ENCODE assay signal across 13 cellular contexts in genomic region chr7:29442146-29442545, GRCh38.
DNase-seq lines count a peak whose midpoint lies in the region; ATAC-seq, FAIRE-seq and TF ChIP-seq lines count a peak whose summit lies in the region.
"Had no signal": no experiment of that assay in that cellular context is flagged by ENCODE, and none has a peak within 500 bp of the region (broad histone marks: within the 10 kb centered on the region; RNA-seq: fewer than 3 reads in every experiment).

No MANE protein-coding gene starts in this region.

- H4K20me1 ChIP-seq in fibroblast of lung (ENCODE audit: control insufficient read depth, extremely low read depth, insufficient read depth, low read length): no peaks in the 10 kb centered on the region
- H4K20me1 ChIP-seq in OCI-LY7 (ENCODE audit: insufficient read depth, low read length): no peaks in the 10 kb centered on the region

- no peaks in the 10 kb centered on the region for H3K4me1 ChIP-seq in fibroblast of lung (ENCODE audit: control insufficient read depth, extremely low read depth, insufficient read depth, low read length)
- H3K4me1 ChIP-seq in OCI-LY7 (ENCODE audit: insufficient read depth, low read length, poor library complexity, severe bottlenecking): no peaks in the 10 kb centered on the region
- H3K4me1 ChIP-seq: lower lobe of right lung had no signal

- H2AFZ ChIP-seq in fibroblast of lung (ENCODE audit: low read length) (no peak overlapping the region), OCI-LY7 (ENCODE audit: low read length) (no peak overlapping the region)

- H3K9ac ChIP-seq in fibroblast of lung (ENCODE audit: insufficient read depth, low read length): no peak overlapping the region

- H3K36me3 ChIP-seq in fibroblast of lung (ENCODE audit: control insufficient read depth, insufficient read depth, low read length): no peaks in the 10 kb centered on the region
- no peaks in the 10 kb centered on the region for H3K36me3 ChIP-seq in OCI-LY7 (ENCODE audit: insufficient read depth, low read length)
- H3K36me3 ChIP-seq: lower lobe of right lung had no signal

- no peak overlapping the region for H3K27ac ChIP-seq in fibroblast of lung (ENCODE audit: insufficient read depth, low read length)
- H3K27ac ChIP-seq in OCI-LY7 (ENCODE audit: low read depth, low read length, poor library complexity, severe bottlenecking): no peak overlapping the region
- H3K27ac ChIP-seq: lower lobe of right lung had no signal

- BruUV-seq in OCI-LY7 (replicated peaks; lab: Mats Ljungman, UMichigan): no TSS peak

- no peaks in the 10 kb centered on the region for H3K9me2 ChIP-seq in OCI-LY7 (ENCODE audit: insufficient read depth, low read length)

- CTCF ChIA-PET in OCI-LY7 (lab: Charles Lee; ENCODE audit: unreplicated experiment): interaction anchor here (0.5 kb wide), 1 partner anchor 623 kb away, joined by 3 read pairs; no protein-coding TSS in a partner anchor

- H3K79me2 ChIP-seq in fibroblast of lung (ENCODE audit: control insufficient read depth, insufficient read depth, low read length) (no peaks in the 10 kb centered on the region), OCI-LY7 (ENCODE audit: insufficient read depth, low read depth, low read length) (no peaks in the 10 kb centered on the region)

- TF ChIP-seq CTCF in fibroblast of lung (conservative IDR thresholded peaks at IDR 0.05 in 1 of 2, IDR thresholded peaks at IDR 0.05 in 1 of 2; ENCODE audit: low read depth in 1 of 2, low read length in 2 of 2) (no peak), OCI-LY7 (conservative IDR thresholded peaks at IDR 0.05; ENCODE audit: low read length) (no peak)

- intact Hi-C loops in OCI-LY7 (cut with micrococcal nuclease; ENCODE audit: unreplicated experiment): no loop called here

- H3K9me3 ChIP-seq in fibroblast of lung (ENCODE audit: control insufficient read depth, insufficient read depth, low read depth, low read length): no peaks in the 10 kb centered on the region
- no peaks in the 10 kb centered on the region for H3K9me3 ChIP-seq in OCI-LY7 (ENCODE audit: low read length)
- H3K9me3 ChIP-seq: lower lobe of right lung had no signal

- peak; percentile 91 for FAIRE-seq in urothelium cell line (lab: Jason Lieb, UNC)

- no peak overlapping the region for H3K4me3 ChIP-seq in fibroblast of lung (replicated peaks in 1 of 4; ENCODE audit: control extremely low read depth in 1 of 4, insufficient read depth in 1 of 4, low read depth in 3 of 4, low read length in 4 of 4)
- H3K4me3 ChIP-seq in OCI-LY7 (ENCODE audit: low read depth, low read length, poor library complexity, severe bottlenecking): no peak overlapping the region
- H3K4me3 ChIP-seq: lower lobe of right lung had no signal

- no peaks in the 10 kb centered on the region for H3K27me3 ChIP-seq in fibroblast of lung (ENCODE audit: control insufficient read depth, insufficient read depth, low read length)

- POLR2A ChIA-PET in OCI-LY7 (lab: Charles Lee): no interaction called here

- ATAC-seq in GM21367 (IDR thresholded peaks at IDR 0.05; ENCODE audit: unreplicated experiment) (no peak), GM18517 (IDR thresholded peaks at IDR 0.05; ENCODE audit: unreplicated experiment) (no peak)
- ATAC-seq: lower lobe of right lung had no signal

- H3K4me2 ChIP-seq in fibroblast of lung (ENCODE audit: extremely low read depth, insufficient read depth, low read length) (no peak overlapping the region), OCI-LY7 (ENCODE audit: low read length) (no peak overlapping the region)

- DNase-seq in NCI-H2081 (lab: John Stamatoyannopoulos, UW) (peak; percentile 26 to 76), NCI-H2081 treated with DMSO at 0.1 percent for 48 hours (lab: John Stamatoyannopoulos, UW) (no peak), NCI-H774 (lab: John Stamatoyannopoulos, UW) (peak; percentile 7), fibroblast of lung (ENCODE audit: low read depth in 2 of 2) (peak; percentile 35 to 36), urothelium cell line (ENCODE audit: low spot score) (peak; percentile 55), OCI-LY7 (ENCODE audit: low spot score) (no peak)
- DNase-seq: activated CD8-positive, alpha-beta memory T cell treated with anti-CD3 and anti-CD28 coated beads, Interleukin-2, amount 50 U/mL, for 48 hours; GOT3; lower lobe of right lung; substantia nigra; SW 1271 had no signal

Comparison
In these comparisons a context has a peak if more than half of its experiments do, and no peak if none do; other contexts are left out.
1. DNase-seq: peak in NCI-H2081 (2 of 2), NCI-H774 (single experiment), fibroblast of lung (2 of 2) and urothelium cell line (single experiment); none in NCI-H2081 treated with DMSO at 0.1 percent for 48 hours (single experiment) and OCI-LY7 (single experiment).